In genomic region chrX:40157228-40158035, GRCh38 we compare ENCODE assay signal across 8 cellular contexts. TPM values are rescaled to one million over a fixed set of nuclear protein-coding genes. Genes with fewer than 3 reads are reported as not detected.
DNase-seq lines count a peak whose midpoint lies in the region; ATAC-seq and TF ChIP-seq lines count a peak whose summit lies in the region.

No MANE protein-coding gene starts in this region.

- H3K36me3 Mint-ChIP-seq in activated B cell treated with CpG ODN at 0.5 μM for 24 hours (ENCODE audit: low read depth) = no peaks in the 10 kb centered on the region
- peaks cover 5% of the 10 kb centered on the region for H3K36me3 Mint-ChIP-seq in stimulated activated effector memory CD8-positive, alpha-beta T cell treated with anti-CD3 and anti-CD28 coated beads, Interleukin-12 subunit alpha, Interleukin-12 subunit beta, amount 100 ng/mL, for 72 hours

- TF ChIP-seq CTCF in activated B cell treated with CpG ODN at 0.5 μM for 24 hours (IDR thresholded peaks at IDR 0.05) = no peak

- intact Hi-C loops in activated B cell treated with CpG ODN at 0.5 μM for 24 hours (cut with micrococcal nuclease) = loop anchor here (1.0 kb wide), 1 partner anchor 9 kb away; no protein-coding TSS in a partner anchor

- H3K27ac Mint-ChIP-seq in activated B cell treated with CpG ODN at 0.5 μM for 24 hours = no peak overlapping the region
- no peak overlapping the region for H3K27ac Mint-ChIP-seq in stimulated activated effector memory CD8-positive, alpha-beta T cell treated with anti-CD3 and anti-CD28 coated beads, Interleukin-12 subunit alpha, Interleukin-12 subunit beta, amount 100 ng/mL, for 72 hours

- H3K27me3 Mint-ChIP-seq in activated B cell treated with CpG ODN at 0.5 μM for 24 hours = no peaks in the 10 kb centered on the region

- ATAC-seq in activated B cell treated with CpG ODN at 0.5 μM for 24 hours (ENCODE audit: low read depth) (no peak), HG02870 (IDR thresholded peaks at IDR 0.05; ENCODE audit: unreplicated experiment) (no peak), HG03442 (IDR thresholded peaks at IDR 0.05; ENCODE audit: unreplicated experiment) (no peak), HG03135 (IDR thresholded peaks at IDR 0.05; ENCODE audit: unreplicated experiment) (no peak)
- no peak for ATAC-seq in stimulated activated effector memory CD8-positive, alpha-beta T cell treated with anti-CD3 and anti-CD28 coated beads, Interleukin-12 subunit alpha, Interleukin-12 subunit beta, amount 100 ng/mL, for 72 hours

- peak overlapping the region; percentile 41 for H3K4me3 Mint-ChIP-seq in activated B cell treated with CpG ODN at 0.5 μM for 24 hours
- H3K4me3 Mint-ChIP-seq in stimulated activated effector memory CD8-positive, alpha-beta T cell treated with anti-CD3 and anti-CD28 coated beads, Interleukin-12 subunit alpha, Interleukin-12 subunit beta, amount 100 ng/mL, for 72 hours = peak overlapping the region; percentile 24

- no peaks in the 10 kb centered on the region for H3K9me3 Mint-ChIP-seq in activated B cell treated with CpG ODN at 0.5 μM for 24 hours
- H3K9me3 Mint-ChIP-seq in stimulated activated effector memory CD8-positive, alpha-beta T cell treated with anti-CD3 and anti-CD28 coated beads, Interleukin-12 subunit alpha, Interleukin-12 subunit beta, amount 100 ng/mL, for 72 hours = no peaks in the 10 kb centered on the region

- H3K27ac ChIP-seq in iPS-20b (ENCODE audit: low read length) = peak overlapping the region; percentile 89

- peaks cover 20% of the 10 kb centered on the region for H3K4me1 Mint-ChIP-seq in activated B cell treated with CpG ODN at 0.5 μM for 24 hours
- peaks cover 9% of the 10 kb centered on the region for H3K4me1 Mint-ChIP-seq in stimulated activated effector memory CD8-positive, alpha-beta T cell treated with anti-CD3 and anti-CD28 coated beads, Interleukin-12 subunit alpha, Interleukin-12 subunit beta, amount 100 ng/mL, for 72 hours

- H3K4me3 ChIP-seq in iPS-20b (ENCODE audit: low read length) = peak overlapping the region; percentile 70

- peak overlapping the region; percentile 84 for H3K9ac ChIP-seq in iPS-20b (ENCODE audit: low read depth, low read length)

- CTCF ChIA-PET in activated B cell treated with CpG ODN at 0.5 μM for 24 hours (lab: Charles Lee) = interaction anchor here (1.1 to 1.3 kb wide), 2 partner anchors 60 to 110 kb away, joined by 3 read pairs; partner anchors contain the start of gene BCOR

- H3K9me3 ChIP-seq in iPS-20b (ENCODE audit: insufficient read depth, low read depth, low read length) = no peaks in the 10 kb centered on the region

- DNase-seq in NCI-H524 (lab: John Stamatoyannopoulos, UW) (peak; percentile 35 to 45), NCI-H524 treated with DMSO at 0.1 percent for 48 hours (lab: John Stamatoyannopoulos, UW) (no peak), activated B cell treated with CpG ODN at 0.5 μM for 24 hours (no peak)
- no peak for DNase-seq in stimulated activated effector memory CD8-positive, alpha-beta T cell treated with anti-CD3 and anti-CD28 coated beads, Interleukin-12 subunit alpha, Interleukin-12 subunit beta, amount 100 ng/mL, for 72 hours (ENCODE audit: low spot score in 2 of 2)

- POLR2A ChIA-PET in activated B cell treated with CpG ODN at 0.5 μM for 24 hours (lab: Charles Lee) = interaction anchor here (1.0 to 3.2 kb wide), 4 partner anchors 13 to 59 kb away, joined by 3 to 24 read pairs (median 5); partner anchors contain the start of gene BCOR

- no peaks in the 10 kb centered on the region; the same call in 1 of the 2 replicates for H3K4me1 ChIP-seq in iPS-20b (ENCODE audit: insufficient read depth, low read length)

- peaks cover 12% of the 10 kb centered on the region for H3K27me3 ChIP-seq in iPS-20b (ENCODE audit: insufficient read depth, low read length)

- no peaks in the 10 kb centered on the region for H3K36me3 ChIP-seq in iPS-20b (ENCODE audit: insufficient read depth, low read depth, low read length)

RNA-seq across cellular contexts. Expression of gene BCOR, which starts 59.7 kb away (rescaled TPM):
- 59.3 and 60.4 TPM in 2 replicates for total RNA-seq in activated B cell treated with CpG ODN at 0.5 μM for 24 hours

Comparison
In these comparisons a context has a peak if more than half of its experiments do, and no peak if none do; other contexts are left out.
1. DNase-seq: peak in NCI-H524 (2 of 2); none in NCI-H524 treated with DMSO at 0.1 percent for 48 hours (single experiment), activated B cell treated with CpG ODN at 0.5 μM for 24 hours (single experiment) and stimulated activated effector memory CD8-positive, alpha-beta T cell treated with anti-CD3 and anti-CD28 coated beads, Interleukin-12 subunit alpha, Interleukin-12 subunit beta, amount 100 ng/mL, for 72 hours (0 of 2).